ENCODE assay signal across 18 cellular contexts in genomic region chr12:59484575-59484974, GRCh38.
DNase-seq lines count a peak whose midpoint lies in the region; ATAC-seq and TF ChIP-seq lines count a peak whose summit lies in the region.
"Had no signal": no experiment of that assay in that cellular context is flagged by ENCODE, and none has a peak within 500 bp of the region (broad histone marks: within the 10 kb centered on the region; RNA-seq: fewer than 3 reads in every experiment).

No MANE protein-coding gene starts in this region.

- DNase-seq in CD1c-positive myeloid dendritic cell (ENCODE audit: extremely low spot score) (peak; percentile 45), MV-4-11 (lab: John Stamatoyannopoulos, UW) (peak; percentile 60), NCI-H82 treated with DMSO at 0.1 percent for 48 hours (lab: John Stamatoyannopoulos, UW; ENCODE audit: unreplicated experiment) (no peak), NCI-H1694 treated with DMSO at 0.1 percent for 48 hours (lab: John Stamatoyannopoulos, UW) (no peak), HUDEP-2 (lab: John Stamatoyannopoulos, UW; ENCODE audit: unreplicated experiment in 76 of 76) (no peak), right lobe of liver (no peak)
- DNase-seq: activated CD4-positive, alpha-beta T cell treated with anti-CD3 and anti-CD28 coated beads for 48 hours; activated T-cell treated with anti-CD3 and anti-CD28 coated beads, Interleukin-2, amount 50 U/mL, for 48 hours; amniotic stem cell; DMS 273 treated with DMSO at 0.1 percent for 48 hours; GOT3; NCI-H2227 treated with DMSO at 0.1 percent for 48 hours; stimulated activated CD4-positive, alpha-beta T cell treated with anti-CD3 and anti-CD28 coated beads, Interleukin-4, amount 100 ng/mL, for 1 hour; stimulated activated naive CD4-positive, alpha-beta T cell treated with Interleukin-2 at 50 U/mL for 16 hours had no signal

- TF ChIP-seq CTCF in right lobe of liver (IDR thresholded peaks at IDR 0.05), result no peak

- intact Hi-C loops in right lobe of liver (cut with DNase I), result no loop called here

- no peak for TF ChIP-seq POLR2A in right lobe of liver (IDR thresholded peaks at IDR 0.05)

- H3K36me3 ChIP-seq in right lobe of liver, result no peaks in the 10 kb centered on the region
- H3K36me3 ChIP-seq: vagina had no signal

- no peak overlapping the region for H3K4me3 ChIP-seq in right lobe of liver
- H3K4me3 ChIP-seq: vagina had no signal

- ATAC-seq in GM19455 (IDR thresholded peaks at IDR 0.05; ENCODE audit: unreplicated experiment) (peak; percentile 83), HG03066 (IDR thresholded peaks at IDR 0.05; ENCODE audit: low read depth, unreplicated experiment) (peak; percentile 73), right lobe of liver (no peak)

- no peaks in the 10 kb centered on the region for H3K27me3 ChIP-seq in right lobe of liver
- H3K27me3 ChIP-seq: vagina had no signal

- no peak overlapping the region for H3K27ac ChIP-seq in right lobe of liver
- H3K27ac ChIP-seq: HL-60, vagina had no signal

- H3K4me1 ChIP-seq in right lobe of liver, result no peaks in the 10 kb centered on the region
- H3K4me1 ChIP-seq: vagina had no signal

- no peaks in the 10 kb centered on the region for H3K9me3 ChIP-seq in right lobe of liver
- H3K9me3 ChIP-seq: vagina had no signal

Comparison
In these comparisons a context has a peak if more than half of its experiments do, and no peak if none do; other contexts are left out.
1. DNase-seq: peak in CD1c-positive myeloid dendritic cell (single experiment) and MV-4-11 (single experiment); none in NCI-H82 treated with DMSO at 0.1 percent for 48 hours (single experiment), NCI-H1694 treated with DMSO at 0.1 percent for 48 hours (single experiment), HUDEP-2 (0 of 76) and right lobe of liver (0 of 3).
2. ATAC-seq: peak in GM19455 (single experiment) and HG03066 (single experiment); none in right lobe of liver (0 of 4).